In genomic region chr3:16477054-16477453, GRCh38 we compare ENCODE assay signal across 15 cellular contexts. TPM values are rescaled to one million over a fixed set of nuclear protein-coding genes. Genes with fewer than 3 reads are reported as not detected.
DNase-seq lines count a peak whose midpoint lies in the region; ATAC-seq, FAIRE-seq and TF ChIP-seq lines count a peak whose summit lies in the region.
"Had no signal": no experiment of that assay in that cellular context is flagged by ENCODE, and none has a peak within 500 bp of the region (broad histone marks: within the 10 kb centered on the region; RNA-seq: fewer than 3 reads in every experiment).

No MANE protein-coding gene starts in this region.

- no peaks in the 10 kb centered on the region for H3K9me3 ChIP-seq in esophagus muscularis mucosa
- H3K9me3 ChIP-seq: breast epithelium, tibial nerve had no signal

- H3K4me1 Mint-ChIP-seq in activated CD4-positive, alpha-beta T cell treated with anti-CD3 and anti-CD28 coated beads for 36 hours, result peaks cover 58% of the 10 kb centered on the region

- peaks cover 23 to 94% (median 73%) of the 10 kb centered on the region in 4 donors for H3K4me1 ChIP-seq in esophagus muscularis mucosa
- H3K4me1 ChIP-seq: breast epithelium had no signal

- H3K36me3 ChIP-seq in bronchial epithelial cell (ENCODE audit: control insufficient read depth, insufficient read depth, low read length) (no peaks in the 10 kb centered on the region), esophagus muscularis mucosa (peaks cover 0 to 13% (median 4%) of the 10 kb centered on the region in 4 donors)
- H3K36me3 ChIP-seq: breast epithelium had no signal

- H3K27ac Mint-ChIP-seq in activated CD4-positive, alpha-beta T cell treated with anti-CD3 and anti-CD28 coated beads for 36 hours, result peak overlapping the region; percentile 7

- H3K4me3 ChIP-seq in bronchial epithelial cell (ENCODE audit: low read depth, low read length) (no peak overlapping the region), esophagus muscularis mucosa (no peak overlapping the region)
- H3K4me3 ChIP-seq: breast epithelium, tibial nerve had no signal

- no peaks in the 10 kb centered on the region for H3K27me3 Mint-ChIP-seq in activated CD4-positive, alpha-beta T cell treated with anti-CD3 and anti-CD28 coated beads for 36 hours

- peak overlapping the region in 2 of 4 donors; percentile 40 to 51 for H3K27ac ChIP-seq in esophagus muscularis mucosa (replicated peaks in 1 of 4)
- H3K27ac ChIP-seq: breast epithelium, tibial nerve had no signal

- CTCF ChIA-PET in activated CD4-positive, alpha-beta T cell treated with anti-CD3 and anti-CD28 coated beads for 36 hours (lab: Charles Lee), result interaction anchor here (0.6 to 1.3 kb wide), 7 partner anchors 8 to 187 kb away, joined by 3 to 5 read pairs (median 4); no protein-coding TSS in a partner anchor

- intact Hi-C loops in activated CD4-positive, alpha-beta T cell treated with anti-CD3 and anti-CD28 coated beads for 36 hours (cut with DNase I, micrococcal nuclease), result no loop called here
- intact Hi-C loops in esophagus muscularis mucosa (cut with DNase I), result no loop called here

- no peak for ATAC-seq in activated CD4-positive, alpha-beta T cell treated with anti-CD3 and anti-CD28 coated beads for 36 hours
- ATAC-seq in HG02981 (IDR thresholded peaks at IDR 0.05; ENCODE audit: unreplicated experiment) (peak; percentile 9), omental fat pad (ENCODE audit: low FRiP score) (peak; percentile 29)
- ATAC-seq: right cardiac atrium had no signal

- H3K4me3 Mint-ChIP-seq in activated CD4-positive, alpha-beta T cell treated with anti-CD3 and anti-CD28 coated beads for 36 hours, result no peak overlapping the region

- H3K36me3 Mint-ChIP-seq in activated CD4-positive, alpha-beta T cell treated with anti-CD3 and anti-CD28 coated beads for 36 hours (ENCODE audit: low read depth), result peaks cover 72% of the 10 kb centered on the region

- TF ChIP-seq POLR2A in esophagus muscularis mucosa (IDR thresholded peaks at IDR 0.05; ENCODE audit: low read depth), result no peak

- H3K27me3 ChIP-seq in bronchial epithelial cell (ENCODE audit: control insufficient read depth, insufficient read depth, low read length) (no peaks in the 10 kb centered on the region), esophagus muscularis mucosa (no peaks in the 10 kb centered on the region)
- H3K27me3 ChIP-seq: breast epithelium, tibial nerve had no signal

- no peak for TF ChIP-seq EP300 in esophagus muscularis mucosa (IDR thresholded peaks at IDR 0.05)

- POLR2A ChIA-PET in activated CD4-positive, alpha-beta T cell treated with anti-CD3 and anti-CD28 coated beads for 36 hours (lab: Charles Lee), result interaction anchor here (0.7 to 1.2 kb wide), 3 partner anchors 20 to 35 kb away, joined by 3 read pairs; no protein-coding TSS in a partner anchor

- no peaks in the 10 kb centered on the region for H3K9me3 Mint-ChIP-seq in activated CD4-positive, alpha-beta T cell treated with anti-CD3 and anti-CD28 coated beads for 36 hours (ENCODE audit: low read depth)

- no peak for FAIRE-seq in bronchial epithelial cell (lab: Jason Lieb, UNC)
- FAIRE-seq: A204.1 had no signal

- no peak for DNase-seq in activated CD4-positive, alpha-beta T cell treated with anti-CD3 and anti-CD28 coated beads for 36 hours
- DNase-seq in activated CD4-positive, alpha-beta T cell treated with anti-CD3 and anti-CD28 coated beads for 4 hours, result no peak
- peak; percentile 17 for DNase-seq in bronchial epithelial cell (ENCODE audit: low read depth)
- no peak for DNase-seq in omental fat pad (ENCODE audit: low spot score)
- DNase-seq in NCI-H524 treated with DMSO at 0.1 percent for 48 hours (lab: John Stamatoyannopoulos, UW), result no peak
- no peak for DNase-seq in esophagus muscularis mucosa (ENCODE audit: extremely low spot score)
- DNase-seq in glomerular visceral epithelial cell (ENCODE audit: extremely low spot score), result no peak
- DNase-seq: erythroblast, NCI-H2227 treated with DMSO at 0.1 percent for 48 hours, right cardiac atrium, RPMI8226 had no signal

- TF ChIP-seq CTCF in bronchial epithelial cell (IDR thresholded peaks at IDR 0.05; ENCODE audit: insufficient read depth, low read length, severe bottlenecking) (no peak), omental fat pad (IDR thresholded peaks at IDR 0.05) (no peak), esophagus muscularis mucosa (IDR thresholded peaks at IDR 0.05) (no peak)

RNA-seq across cellular contexts. Expression of gene RFTN1, which starts 36.4 kb away (rescaled TPM):
- total RNA-seq in activated CD4-positive, alpha-beta T cell treated with anti-CD3 and anti-CD28 coated beads for 36 hours, result 100 to 1,000 TPM; 101 to 113 TPM
- total RNA-seq in bronchial epithelial cell (8.4 and 9.2 TPM in 2 replicates), omental fat pad (10 to 100 TPM; 42.4 to 94.4 (median 62.5) TPM), esophagus muscularis mucosa (100 to 1,000 TPM in 2 of 4 donors, 10 to 100 TPM in 2; 79.7 to 142 (median 104) TPM)
